8 cellular contexts compared by ENCODE assay signal in genomic region chr10:5858811-5859210, GRCh38.
"Had no signal": no experiment of that assay in that cellular context is flagged by ENCODE, and none has a peak within 500 bp of the region (broad histone marks: within the 10 kb centered on the region; RNA-seq: fewer than 3 reads in every experiment).

No MANE protein-coding gene starts in this region.

- H3K36me3 ChIP-seq: neutrophil, SJSA1 had no signal

- H3K27ac ChIP-seq: neutrophil, SJSA1 had no signal

- H3K9me3 ChIP-seq: neutrophil had no signal

- H3K4me3 ChIP-seq: SJSA1 had no signal

- H3K27me3 ChIP-seq: neutrophil, SJSA1 had no signal

- DNase-seq: activated CD4-positive, alpha-beta T cell treated with anti-CD3 and anti-CD28 coated beads for 1 hour; activated CD4-positive, alpha-beta T cell treated with anti-CD3 and anti-CD28 coated beads, Interleukin-2, amount 50 U/mL, for 48 hours; activated CD8-positive, alpha-beta memory T cell treated with anti-CD3 and anti-CD28 coated beads, Interleukin-2, amount 10 ng/mL, durations not matched to agents 7 days and 5 days; naive B cell; stimulated activated CD4-positive, alpha-beta T cell treated with anti-CD3 and anti-CD28 coated beads, Interleukin-4, amount 100 ng/mL, for 1 hour; T-helper 9 cell had no signal
